In the genomic region with DNA sequence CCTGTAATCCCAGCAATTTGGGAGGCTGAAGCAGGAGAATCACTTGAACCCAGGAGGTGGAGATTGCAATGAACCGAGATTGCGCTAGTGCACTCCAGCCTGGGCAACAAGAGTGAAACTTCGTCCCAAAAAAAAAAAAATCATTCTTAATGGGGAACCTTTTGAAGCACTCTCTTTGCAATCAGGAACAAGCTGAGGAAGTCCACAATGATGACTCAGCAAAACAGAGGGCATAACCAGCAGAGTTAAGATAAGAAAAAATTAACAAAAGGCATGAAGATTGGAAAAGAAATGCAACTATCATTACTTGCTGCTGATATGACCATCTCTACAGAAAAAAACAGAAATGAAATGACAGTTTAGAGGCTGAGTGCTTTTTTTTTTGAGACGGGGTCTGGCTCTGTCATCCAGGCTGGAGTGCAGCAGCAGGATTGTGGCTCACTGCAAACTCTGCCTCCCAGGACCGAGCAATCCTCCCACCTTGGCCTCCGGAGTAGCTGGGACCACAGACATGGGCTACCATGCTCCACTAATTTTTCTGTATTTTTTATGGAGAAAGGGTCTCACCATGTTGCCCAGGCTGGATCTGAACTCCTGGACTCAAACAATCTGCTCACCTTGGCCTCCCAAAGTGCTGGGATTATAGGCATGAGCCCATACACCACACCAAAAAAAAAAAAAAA, we compare ENCODE assay signal across 10 cellular contexts.
A peak's percentile ranks its signal among the peaks of the same experiment; 100 is the strongest.
DNase-seq lines count a peak whose midpoint lies in the region; ATAC-seq and TF ChIP-seq lines count a peak whose summit lies in the region.
"Had no signal": no experiment of that assay in that cellular context is flagged by ENCODE, and none has a peak within 500 bp of the region (broad histone marks: within the 10 kb centered on the region; RNA-seq: fewer than 3 reads in every experiment).

No MANE protein-coding gene starts in this region.

- H3K27me3 ChIP-seq in SK-N-SH (ENCODE audit: insufficient read depth) = no peaks in the 10 kb centered on the region
- no peaks in the 10 kb centered on the region for H3K27me3 ChIP-seq in fibroblast of lung (ENCODE audit: control insufficient read depth, insufficient read depth, low read length)
- no peaks in the 10 kb centered on the region for H3K27me3 ChIP-seq in stomach smooth muscle (ENCODE audit: control insufficient read depth in 1 of 2, insufficient read depth in 2 of 2, low read length in 2 of 2)

- H3K9ac ChIP-seq in SK-N-SH = no peak overlapping the region
- no peak overlapping the region for H3K9ac ChIP-seq in fibroblast of lung (ENCODE audit: insufficient read depth, low read length)
- H3K9ac ChIP-seq in stomach smooth muscle (ENCODE audit: low read length in 2 of 2) = no peak overlapping the region

- H3K27ac ChIP-seq in SK-N-SH (ENCODE audit: low read depth in 2 of 2, low read length in 1 of 2) (no peak overlapping the region), fibroblast of lung (ENCODE audit: insufficient read depth, low read length) (no peak overlapping the region), stomach smooth muscle (ENCODE audit: low read length) (peak overlapping the region; percentile 31)

- peaks cover 10% of the 10 kb centered on the region for H3F3A ChIP-seq in SK-N-SH (replicated peaks; ENCODE audit: insufficient read depth)

- H3K4me3 ChIP-seq in SK-N-SH (ENCODE audit: low read depth in 2 of 2, low read length in 1 of 2) (no peak overlapping the region), fibroblast of lung (replicated peaks in 1 of 4; ENCODE audit: control extremely low read depth in 1 of 4, insufficient read depth in 1 of 4, low read depth in 3 of 4, low read length in 4 of 4) (no peak overlapping the region), stomach smooth muscle (ENCODE audit: low read length in 2 of 2) (no peak overlapping the region)

- peaks cover 32% of the 10 kb centered on the region for H3K4me1 Mint-ChIP-seq in T-helper 2 cell treated with Interferon-gamma antibody and Interleukin-4, amounts not matched to agents 5 μg/mL and 100 μg/mL, for 36 hours (ENCODE audit: low read depth)

- no peaks in the 10 kb centered on the region for H3K9me3 Mint-ChIP-seq in T-helper 2 cell treated with Interferon-gamma antibody and Interleukin-4, amounts not matched to agents 5 μg/mL and 100 μg/mL, for 36 hours

- H2AFZ ChIP-seq in SK-N-SH (ENCODE audit: low read depth) = no peak overlapping the region
- H2AFZ ChIP-seq in fibroblast of lung (ENCODE audit: low read length) = no peak overlapping the region

- H3K27me3 Mint-ChIP-seq in T-helper 2 cell treated with Interferon-gamma antibody and Interleukin-4, amounts not matched to agents 5 μg/mL and 100 μg/mL, for 36 hours (ENCODE audit: low read depth) = no peaks in the 10 kb centered on the region

- no peak for TF ChIP-seq RAD21 in SK-N-SH (IDR thresholded peaks at IDR 0.05; ENCODE audit: low read length)

- no peak overlapping the region for H3K4me2 ChIP-seq in SK-N-SH
- H3K4me2 ChIP-seq in fibroblast of lung (ENCODE audit: extremely low read depth, insufficient read depth, low read length) = no peak overlapping the region

- peaks cover 59% of the 10 kb centered on the region for H3K36me3 Mint-ChIP-seq in T-helper 2 cell treated with Interferon-gamma antibody and Interleukin-4, amounts not matched to agents 5 μg/mL and 100 μg/mL, for 36 hours (ENCODE audit: low read depth)

- CTCF ChIA-PET in SK-N-SH (lab: Yijun Ruan, JAX) = no interaction called here

- WGBS in SK-N-SH (ENCODE audit: low lambda C conversion rate) = 91% methylated on average over 6 of the region's 6 CpGs

- peak overlapping the region; percentile 81 for H3K27ac Mint-ChIP-seq in T-helper 2 cell treated with Interferon-gamma antibody and Interleukin-4, amounts not matched to agents 5 μg/mL and 100 μg/mL, for 36 hours

- TF ChIP-seq EP300 in SK-N-SH (IDR thresholded peaks at IDR 0.05; ENCODE audit: borderline replicate concordance in 1 of 2, low read depth in 1 of 2, low read length in 1 of 2) = no peak

- ATAC-seq in SK-N-SH treated with all-trans-retinoic acid at 6 μM for 48 hours = no peak
- ATAC-seq in GM21360 (IDR thresholded peaks at IDR 0.05; ENCODE audit: unreplicated experiment) = no peak

- TF ChIP-seq CTCF in SK-N-SH (IDR thresholded peaks at IDR 0.05) (no peak), fibroblast of lung (conservative IDR thresholded peaks at IDR 0.05 in 1 of 2, IDR thresholded peaks at IDR 0.05 in 1 of 2; ENCODE audit: low read depth in 1 of 2, low read length in 2 of 2) (no peak)

- H3K9me2 ChIP-seq in SK-N-SH = no peaks in the 10 kb centered on the region

- DNase-seq in SK-N-SH (no peak), fibroblast of lung (ENCODE audit: low read depth in 2 of 2) (peak; percentile 40 to 68), cortex of kidney (lab: John Stamatoyannopoulos, UW) (no peak), NCI-H82 (lab: John Stamatoyannopoulos, UW) (no peak)
- no peak for DNase-seq in T-helper 2 cell treated with Interferon-gamma antibody and Interleukin-4, amounts not matched to agents 5 μg/mL and 100 μg/mL, for 36 hours (ENCODE audit: low spot score)
- DNase-seq: activated CD4-positive, alpha-beta T cell treated with anti-CD3 and anti-CD28 coated beads, Interleukin-2, amount 50 U/mL, for 1 hour; NCI-H187 had no signal

- no peak overlapping the region for H3K4me3 Mint-ChIP-seq in T-helper 2 cell treated with Interferon-gamma antibody and Interleukin-4, amounts not matched to agents 5 μg/mL and 100 μg/mL, for 36 hours

- peaks cover 0 to 18% of the 10 kb centered on the region in 2 experiments; a peak in 2 of 4 replicates for H3K4me1 ChIP-seq in SK-N-SH (ENCODE audit: control insufficient read depth in 1 of 2, insufficient read depth in 2 of 2, low read depth in 1 of 2, low read length in 1 of 2)
- H3K4me1 ChIP-seq in fibroblast of lung (ENCODE audit: control insufficient read depth, extremely low read depth, insufficient read depth, low read length) = no peaks in the 10 kb centered on the region
- H3K4me1 ChIP-seq in stomach smooth muscle (ENCODE audit: control insufficient read depth, insufficient read depth, low read length) = peaks cover 7% of the 10 kb centered on the region

- H3K36me3 ChIP-seq in SK-N-SH (replicated peaks in 1 of 2; ENCODE audit: control insufficient read depth in 1 of 2, insufficient read depth in 2 of 2, low read length in 1 of 2) (peaks cover 3 to 10% of the 10 kb centered on the region in 2 experiments), fibroblast of lung (ENCODE audit: control insufficient read depth, insufficient read depth, low read length) (no peaks in the 10 kb centered on the region), stomach smooth muscle (ENCODE audit: control insufficient read depth in 2 of 2, insufficient read depth in 2 of 2, low read length in 2 of 2) (peaks cover 13 to 22% of the 10 kb centered on the region in 2 donors)

- POLR2A ChIA-PET in SK-N-SH (lab: Yijun Ruan, JAX) = no interaction called here

- H3K9me3 ChIP-seq in SK-N-SH = no peaks in the 10 kb centered on the region
- no peaks in the 10 kb centered on the region for H3K9me3 ChIP-seq in fibroblast of lung (ENCODE audit: control insufficient read depth, insufficient read depth, low read depth, low read length)
- no peaks in the 10 kb centered on the region for H3K9me3 ChIP-seq in stomach smooth muscle (ENCODE audit: control insufficient read depth in 2 of 2, low read length in 2 of 2)

- H4K20me1 ChIP-seq in SK-N-SH (ENCODE audit: insufficient read depth) (no peaks in the 10 kb centered on the region), fibroblast of lung (ENCODE audit: control insufficient read depth, extremely low read depth, insufficient read depth, low read length) (no peaks in the 10 kb centered on the region)

- no peaks in the 10 kb centered on the region for H3K79me2 ChIP-seq in SK-N-SH (ENCODE audit: insufficient read depth)
- H3K79me2 ChIP-seq in fibroblast of lung (ENCODE audit: control insufficient read depth, insufficient read depth, low read length) = no peaks in the 10 kb centered on the region

TF ChIP-seq in SK-N-SH treated with all-trans-retinoic acid at 6 μM for 48 hours, 23 proteins besides CTCF, POLR2A, EP300 and RAD21:
- TF ChIP-seq BACH2 (CRISPR knock-in tag; IDR thresholded peaks at IDR 0.05; ENCODE audit: borderline replicate concordance) (no peak; the same call in 1 of the 2 replicates), OSR1 (CRISPR knock-in tag; IDR thresholded peaks at IDR 0.05) (no peak), ISL1 (CRISPR knock-in tag; IDR thresholded peaks at IDR 0.05) (peak; percentile 82)
- TF ChIP-seq, protein P1, sequence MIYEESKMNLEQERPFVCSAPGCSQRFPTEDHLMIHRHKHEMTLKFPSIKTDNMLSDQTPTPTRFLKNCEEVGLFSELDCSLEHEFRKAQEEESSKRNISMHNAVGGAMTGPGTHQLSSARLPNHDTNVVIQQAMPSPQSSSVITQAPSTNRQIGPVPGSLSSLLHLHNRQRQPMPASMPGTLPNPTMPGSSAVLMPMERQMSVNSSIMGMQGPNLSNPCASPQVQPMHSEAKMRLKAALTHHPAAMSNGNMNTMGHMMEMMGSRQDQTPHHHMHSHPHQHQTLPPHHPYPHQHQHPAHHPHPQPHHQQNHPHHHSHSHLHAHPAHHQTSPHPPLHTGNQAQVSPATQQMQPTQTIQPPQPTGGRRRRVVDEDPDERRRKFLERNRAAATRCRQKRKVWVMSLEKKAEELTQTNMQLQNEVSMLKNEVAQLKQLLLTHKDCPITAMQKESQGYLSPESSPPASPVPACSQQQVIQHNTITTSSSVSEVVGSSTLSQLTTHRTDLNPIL (CRISPR knock-in tag; IDR thresholded peaks at IDR 0.05; ENCODE audit: low read depth) = no peak

Comparison
In these comparisons a context has a peak if more than half of its experiments do, and no peak if none do; other contexts are left out.
1. DNase-seq: peak in fibroblast of lung (2 of 2); none in SK-N-SH (single experiment), T-helper 2 cell treated with Interferon-gamma antibody and Interleukin-4, amounts not matched to agents 5 μg/mL and 100 μg/mL, for 36 hours (single experiment), cortex of kidney (single experiment) and NCI-H82 (single experiment).